11 cellular contexts compared by ENCODE assay signal in the genomic region with DNA sequence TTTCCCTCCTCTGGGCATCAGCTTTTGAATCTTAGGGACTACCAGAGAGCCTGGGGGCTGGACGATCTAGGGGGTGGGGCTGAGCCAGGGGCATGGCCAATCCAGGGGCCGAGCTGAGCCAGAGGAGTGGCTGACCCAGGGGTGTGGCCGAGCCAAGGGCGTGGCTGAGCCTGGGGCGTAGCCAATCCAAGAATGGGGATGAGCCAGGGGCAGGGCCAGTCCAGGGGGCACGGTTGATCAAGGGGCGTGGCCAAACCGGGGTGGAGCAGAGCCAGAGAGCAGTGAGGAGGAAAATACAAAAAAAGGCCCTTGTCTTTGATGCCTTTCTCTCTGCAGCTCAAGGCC.
DNase-seq lines count a peak whose midpoint lies in the region; ATAC-seq, FAIRE-seq and TF ChIP-seq lines count a peak whose summit lies in the region.
"Had no signal": no experiment of that assay in that cellular context is flagged by ENCODE, and none has a peak within 500 bp of the region (broad histone marks: within the 10 kb centered on the region; RNA-seq: fewer than 3 reads in every experiment).

No MANE protein-coding gene starts in this region.

- H3K9ac ChIP-seq in kidney (ENCODE audit: low read length in 2 of 2) = no peak overlapping the region

- H3K4me3 ChIP-seq in kidney (ENCODE audit: low read length in 2 of 2) = no peak overlapping the region
- H3K4me3 ChIP-seq: SJSA1 had no signal

- H3K4me1 ChIP-seq in kidney (ENCODE audit: control insufficient read depth in 1 of 2, insufficient read depth in 1 of 2, low read depth in 1 of 2, low read length in 2 of 2) = no peaks in the 10 kb centered on the region
- H3K4me1 ChIP-seq: SJSA1 had no signal

- in situ Hi-C loops in GM13976 (cut with MboI; ENCODE audit: low sequenced_read_pairs, unreplicated experiment) = loop anchor here (25.0 kb wide), 1 partner anchor 343 kb away; no protein-coding TSS in a partner anchor

- H3K36me3 ChIP-seq in kidney (ENCODE audit: control insufficient read depth in 1 of 2, insufficient read depth in 2 of 2, low read length in 2 of 2) = no peaks in the 10 kb centered on the region
- H3K36me3 ChIP-seq: neutrophil, SJSA1 had no signal

- no peak overlapping the region for H3K27ac ChIP-seq in kidney (ENCODE audit: low read depth in 2 of 2, low read length in 2 of 2)
- H3K27ac ChIP-seq: neutrophil, SJSA1 had no signal

- TF ChIP-seq CTCF in GM13976 (IDR thresholded peaks at IDR 0.05; ENCODE audit: borderline replicate concordance, control extremely low read depth, extremely low read depth, insufficient read depth, missing control alignments) (no peak), kidney (IDR thresholded peaks at IDR 0.05; ENCODE audit: borderline replicate concordance, extremely low read depth, insufficient read depth) (no peak)

- ATAC-seq in GM18861 (IDR thresholded peaks at IDR 0.05; ENCODE audit: unreplicated experiment) (no peak), HG03342 (IDR thresholded peaks at IDR 0.05; ENCODE audit: unreplicated experiment) (no peak)

- peak; percentile 37 for DNase-seq in Ammon's horn (ENCODE audit: low spot score)
- peak; percentile 28 for DNase-seq in GM13976 (ENCODE audit: low spot score)
- peak; percentile 50 for DNase-seq in RPMI8226
- DNase-seq in kidney = peak; percentile 67
- DNase-seq in HCEC 1CT = no peak
- DNase-seq in hepatic stellate cell (ENCODE audit: low spot score) = no peak
- DNase-seq: activated naive CD4-positive, alpha-beta T cell treated with anti-CD3 and anti-CD28 coated beads, Interleukin-2, amount 50 U/mL, for 16 hours had no signal

- intact Hi-C loops in kidney (cut with DNase I) = no loop called here

- H3K9me3 ChIP-seq in kidney (ENCODE audit: control insufficient read depth in 1 of 2, low read length in 2 of 2) = no peaks in the 10 kb centered on the region
- H3K9me3 ChIP-seq: neutrophil, SJSA1 had no signal

- FAIRE-seq in kidney (lab: Jason Lieb, UNC) = no peak

Comparison
In these comparisons a context has a peak if more than half of its experiments do, and no peak if none do; other contexts are left out.
1. DNase-seq: peak in Ammon's horn (single experiment), GM13976 (single experiment), RPMI8226 (single experiment) and kidney (single experiment); none in HCEC 1CT (single experiment) and hepatic stellate cell (single experiment).